In genomic region chr5:60700347-60700815, GRCh38 we compare ENCODE assay signal across 8 cellular contexts. TPM values are rescaled to one million over a fixed set of nuclear protein-coding genes. Genes with fewer than 3 reads are reported as not detected.
DNase-seq lines count a peak whose midpoint lies in the region; ATAC-seq, FAIRE-seq and TF ChIP-seq lines count a peak whose summit lies in the region.

No MANE protein-coding gene starts in this region.

- peak overlapping the region; percentile 30 for H3T11ph ChIP-seq in H9 (ENCODE audit: low read length)

- H3K4me2 ChIP-seq in H9 (ENCODE audit: insufficient read depth, insufficient read length, low read length) (peak overlapping the region; percentile 76), K562 (ENCODE audit: insufficient read depth, low read length) (peak overlapping the region; percentile 99)

- H3K4ac ChIP-seq in H9 (ENCODE audit: low read depth, low read length), result no peak overlapping the region; the same call in 1 of the 2 replicates

- no peaks in the 10 kb centered on the region for H3K9me3 Mint-ChIP-seq in activated CD4-positive, alpha-beta T cell treated with anti-CD3 and anti-CD28 coated beads, Interleukin-2, amount 10 ng/mL, durations not matched to agents 7 days and 5 days
- peaks cover 1 to 2% of the 10 kb centered on the region in 2 experiments; a peak in 3 of 5 replicates for H3K9me3 Mint-ChIP-seq in H9

- H3K9me1 ChIP-seq in K562 (ENCODE audit: control insufficient read depth, insufficient read depth, low read length), result no peaks in the 10 kb centered on the region

- BruUV-seq in K562 (replicated peaks; lab: Mats Ljungman, UMichigan), result TSS peak; percentile 95

- H2AK5ac ChIP-seq in H9 (ENCODE audit: insufficient read length, low read length), result no peak overlapping the region

- in situ Hi-C loops in K562 (cut with MboI), result no loop called here

- POLR2A ChIA-PET in activated CD4-positive, alpha-beta T cell treated with anti-CD3 and anti-CD28 coated beads, Interleukin-2, amount 10 ng/mL, durations not matched to agents 7 days and 5 days (lab: Charles Lee), result interaction anchor here (0.7 to 1.3 kb wide), 2 partner anchors 10 to 287 kb away, joined by 3 to 6 read pairs; no protein-coding TSS in a partner anchor
- POLR2A ChIA-PET in K562 (lab: Yijun Ruan, JAX), result interaction anchor here (0.9 to 2.7 kb wide), 10 partner anchors 10 to 244 kb away, joined by 3 to 20 read pairs (median 6); partner anchors contain the start of genes ERCC8 and NDUFAF2

- CTCF ChIA-PET in activated CD4-positive, alpha-beta T cell treated with anti-CD3 and anti-CD28 coated beads, Interleukin-2, amount 10 ng/mL, durations not matched to agents 7 days and 5 days (lab: Charles Lee), result interaction anchor here (0.9 to 2.4 kb wide), 5 partner anchors 10 to 22 kb away, joined by 3 to 11 read pairs (median 6); no protein-coding TSS in a partner anchor
- CTCF ChIA-PET in K562 (lab: Yijun Ruan, JAX; ENCODE audit: low intra/inter-chr PET ratio), result no interaction called here

- no peaks in the 10 kb centered on the region for H3K27me3 ChIP-seq in H9 (ENCODE audit: insufficient read depth, low read length)
- no peaks in the 10 kb centered on the region for H3K27me3 ChIP-seq in K562 (ENCODE audit: control insufficient read depth in 2 of 2, insufficient read depth in 2 of 2, low read length in 2 of 2)
- no peaks in the 10 kb centered on the region for H3K27me3 ChIP-seq in kidney epithelial cell (ENCODE audit: control insufficient read depth, insufficient read depth, low read length)
- H3K27me3 ChIP-seq in subcutaneous abdominal adipose tissue (ENCODE audit: control insufficient read depth in 5 of 5, insufficient read depth in 4 of 5, low read length in 5 of 5), result no peaks in the 10 kb centered on the region

- DNase-seq in activated CD4-positive, alpha-beta T cell treated with anti-CD3 and anti-CD28 coated beads, Interleukin-2, amount 10 ng/mL, durations not matched to agents 7 days and 5 days, result no peak
- DNase-seq in activated CD4-positive, alpha-beta T cell treated with anti-CD3 and anti-CD28 coated beads for 48 hours, result no peak
- DNase-seq in H9 (no peak), LNCaP clone FGC (ENCODE audit: low read depth) (no peak), K562 (ENCODE audit: extremely low read depth in 1 of 4, low spot score in 3 of 4) (peak in 3 of 4 experiments; percentile 12 to 43 (median 24)), kidney epithelial cell (ENCODE audit: low read depth) (no peak), NCI-H774 (lab: John Stamatoyannopoulos, UW) (no peak)

- H3K4me3 ChIP-seq in LNCaP clone FGC (ENCODE audit: low read depth, low read length), result peak overlapping the region; percentile 86
- peak overlapping the region; percentile 69 for H3K4me3 ChIP-seq in K562
- peak overlapping the region; percentile 79 for H3K4me3 ChIP-seq in kidney epithelial cell (ENCODE audit: low read depth, low read length)
- peak overlapping the region; percentile 81 to 96 (median 90) for H3K4me3 ChIP-seq in subcutaneous abdominal adipose tissue (ENCODE audit: low read depth in 1 of 5, low read length in 5 of 5)

- intact Hi-C loops in K562 (cut with micrococcal nuclease), result loop anchor here (5.0 kb wide), 1 partner anchor 142 kb away; the partner anchor contains the start of gene ELOVL7

- WGBS in H9 (ENCODE audit: extremely low coverage, insufficient read length, low lambda C conversion rate), result no CpG with 5 or more reads among the region's 23 CpGs
- under 1% methylated on average over 23 of the region's 23 CpGs for WGBS in K562 (ENCODE audit: insufficient coverage, low coverage, missing lambda C conversion rate)

- H3K27ac ChIP-seq in H9 (ENCODE audit: insufficient read length, low read depth, low read length), result peak overlapping the region; percentile 14
- peak overlapping the region; percentile 90 for H3K27ac ChIP-seq in K562 (ENCODE audit: extremely low read depth, low read depth, low read length)
- peak overlapping the region; percentile 61 for H3K27ac ChIP-seq in subcutaneous abdominal adipose tissue (ENCODE audit: low read depth, low read length)

- H3K4me3 Mint-ChIP-seq in activated CD4-positive, alpha-beta T cell treated with anti-CD3 and anti-CD28 coated beads, Interleukin-2, amount 10 ng/mL, durations not matched to agents 7 days and 5 days, result peak overlapping the region; percentile 92
- H3K4me3 Mint-ChIP-seq in H9, result peak overlapping the region; percentile 81 to 91

- peaks cover 22% of the 10 kb centered on the region for H3K27me3 Mint-ChIP-seq in activated CD4-positive, alpha-beta T cell treated with anti-CD3 and anti-CD28 coated beads, Interleukin-2, amount 10 ng/mL, durations not matched to agents 7 days and 5 days
- peaks cover 2% of the 10 kb centered on the region for H3K27me3 Mint-ChIP-seq in H9 (ENCODE audit: low read depth)

- TF ChIP-seq RAD21 in K562 (CRISPR knock-in tag; conservative IDR thresholded peaks at IDR 0.05 in 1 of 2, IDR thresholded peaks at IDR 0.05 in 1 of 2), result no peak

- H3K9me3 ChIP-seq in H9 (ENCODE audit: control insufficient read depth, low read depth, low read length) (no peaks in the 10 kb centered on the region), K562 (replicated peaks; ENCODE audit: control insufficient read depth, insufficient read depth, low read depth, low read length) (0 out of 2 replicates have a peak, but pooled peaks cover 2% of the 10 kb centered on the region), subcutaneous abdominal adipose tissue (ENCODE audit: control insufficient read depth in 5 of 5, low read length in 5 of 5) (no peaks in the 10 kb centered on the region)

- peaks cover 7% of the 10 kb centered on the region for H3K23me2 ChIP-seq in H9 (ENCODE audit: insufficient read length, low read depth, low read length, poor library complexity, severe bottlenecking)

- peak overlapping the region; percentile 94 for H3K27ac Mint-ChIP-seq in activated CD4-positive, alpha-beta T cell treated with anti-CD3 and anti-CD28 coated beads, Interleukin-2, amount 10 ng/mL, durations not matched to agents 7 days and 5 days
- H3K27ac Mint-ChIP-seq in H9, result peak overlapping the region; percentile 70 to 98 (median 98)

- TF ChIP-seq EP300 in K562 (IDR thresholded peaks at IDR 0.05; ENCODE audit: low read length), result no peak

- no peak for TF ChIP-seq POLR2A in K562 (conservative IDR thresholded peaks at IDR 0.05)

- H2BK12ac ChIP-seq in H9 (ENCODE audit: insufficient read length, low read depth, low read length), result no peak overlapping the region

- H3K79me2 ChIP-seq in H9 (ENCODE audit: insufficient read depth, low read length) (peaks cover 15% of the 10 kb centered on the region), K562 (ENCODE audit: control insufficient read depth, insufficient read depth, low read length) (peaks cover 43% of the 10 kb centered on the region)

- peaks cover 4% of the 10 kb centered on the region; the same call in 1 of the 2 replicates for H3K4me1 ChIP-seq in H9 (ENCODE audit: insufficient read depth, low read length)
- H3K4me1 ChIP-seq in K562 (replicated peaks in 1 of 2; ENCODE audit: control insufficient read depth in 2 of 2, insufficient read depth in 2 of 2, low read length in 2 of 2), result peaks cover 0 to 20% of the 10 kb centered on the region in 2 experiments; a peak in 2 of 5 replicates
- H3K4me1 ChIP-seq in subcutaneous abdominal adipose tissue (ENCODE audit: control insufficient read depth in 5 of 5, insufficient read depth in 5 of 5, low read length in 5 of 5), result peaks cover 2 to 25% (median 21%) of the 10 kb centered on the region in 5 donors

- no peaks in the 10 kb centered on the region for H4K20me1 ChIP-seq in H9 (ENCODE audit: control insufficient read depth, insufficient read depth, insufficient read length)
- no peaks in the 10 kb centered on the region for H4K20me1 ChIP-seq in K562 (replicated peaks; ENCODE audit: control insufficient read depth, insufficient read depth, low read length)

- H3K36me3 Mint-ChIP-seq in activated CD4-positive, alpha-beta T cell treated with anti-CD3 and anti-CD28 coated beads, Interleukin-2, amount 10 ng/mL, durations not matched to agents 7 days and 5 days (ENCODE audit: low read depth), result peaks cover 20% of the 10 kb centered on the region
- H3K36me3 Mint-ChIP-seq in H9 (ENCODE audit: insufficient read depth in 1 of 3, low read depth in 3 of 3), result peaks cover 7 to 10% (median 8%) of the 10 kb centered on the region in 3 experiments

- peak overlapping the region; percentile 87 for H4K5ac ChIP-seq in H9 (ENCODE audit: insufficient read length, low read depth, low read length)

- H2AFZ ChIP-seq in H9 (ENCODE audit: low read length) (no peak overlapping the region), K562 (ENCODE audit: low read depth, low read length) (peak overlapping the region; percentile 96)

- H3K9ac ChIP-seq in H9 (ENCODE audit: extremely low read depth, insufficient read length, low read length), result peak overlapping the region; percentile 92
- H3K9ac ChIP-seq in K562 (ENCODE audit: insufficient read depth in 1 of 2, low read depth in 2 of 2, low read length in 2 of 2), result peak overlapping the region; percentile 90 to 97
- peak overlapping the region; percentile 53 to 93 (median 84) for H3K9ac ChIP-seq in subcutaneous abdominal adipose tissue (ENCODE audit: low read length in 5 of 5)

- H3K36me3 ChIP-seq in K562 (ENCODE audit: control insufficient read depth, insufficient read depth, low read length) (peaks cover 6% of the 10 kb centered on the region; the same call in 2 of the 3 replicates), kidney epithelial cell (ENCODE audit: control insufficient read depth, insufficient read depth, low read length) (no peaks in the 10 kb centered on the region), subcutaneous abdominal adipose tissue (ENCODE audit: control insufficient read depth in 5 of 5, insufficient read depth in 5 of 5, low read length in 5 of 5) (no peaks in the 10 kb centered on the region)

- peak overlapping the region; percentile 79 for H3K18ac ChIP-seq in H9 (ENCODE audit: insufficient read length, low read depth, low read length)

- H3K23ac ChIP-seq in H9 (ENCODE audit: insufficient read length, low read depth, low read length), result no peak overlapping the region

- peak; percentile 42 for ATAC-seq in K562

- peaks cover 37% of the 10 kb centered on the region for H3K4me1 Mint-ChIP-seq in activated CD4-positive, alpha-beta T cell treated with anti-CD3 and anti-CD28 coated beads, Interleukin-2, amount 10 ng/mL, durations not matched to agents 7 days and 5 days
- H3K4me1 Mint-ChIP-seq in H9, result peaks cover 20 to 28% of the 10 kb centered on the region in 2 experiments

- H4K91ac ChIP-seq in H9 (ENCODE audit: insufficient read length, low read depth, low read length), result no peak overlapping the region

- H3K79me1 ChIP-seq in H9 (ENCODE audit: insufficient read depth, low read depth, low read length, poor library complexity, severe bottlenecking), result peaks cover 3% of the 10 kb centered on the region

- H2BK5ac ChIP-seq in H9 (ENCODE audit: insufficient read length, low read length), result no peak overlapping the region

- peak overlapping the region; percentile 84 for H3K14ac ChIP-seq in H9 (ENCODE audit: insufficient read depth, low read length)

- H2BK15ac ChIP-seq in H9 (ENCODE audit: low read depth, low read length), result no peak overlapping the region

- no peak overlapping the region for H2BK120ac ChIP-seq in H9 (ENCODE audit: low read depth, low read length, poor library complexity, severe bottlenecking)

- TF ChIP-seq CTCF in H9 (conservative IDR thresholded peaks at IDR 0.05), result no peak
- no peak for TF ChIP-seq CTCF in LNCaP clone FGC (IDR thresholded peaks at IDR 0.05; ENCODE audit: control insufficient read depth, extremely low read depth, insufficient read depth)
- TF ChIP-seq CTCF in K562 (IDR thresholded peaks at IDR 0.05 in 2 of 3, conservative IDR thresholded peaks at IDR 0.05 in 1 of 3; ENCODE audit: insufficient read depth in 2 of 3, low read depth in 1 of 3, low read length in 3 of 3), result no peak
- TF ChIP-seq CTCF in kidney epithelial cell (IDR thresholded peaks at IDR 0.05; ENCODE audit: insufficient read depth, low read length, poor library complexity, severe bottlenecking), result no peak

- H4K8ac ChIP-seq in H9 (replicated peaks; ENCODE audit: insufficient read length, low read depth, low read length), result no peak overlapping the region

- H2BK20ac ChIP-seq in H9 (ENCODE audit: low read depth, low read length, poor library complexity, severe bottlenecking), result no peak overlapping the region

- no peak for FAIRE-seq in K562 (lab: Jason Lieb, UNC)

- no peak overlapping the region for H3K56ac ChIP-seq in H9 (ENCODE audit: insufficient read length, low read depth, low read length)

RNA-seq across cellular contexts. Expression of gene DEPDC1B, which starts 0.4 kb away (rescaled TPM):
- total RNA-seq in activated CD4-positive, alpha-beta T cell treated with anti-CD3 and anti-CD28 coated beads, Interleukin-2, amount 10 ng/mL, durations not matched to agents 7 days and 5 days, result 10 to 100 TPM; 46.7 to 51.1 TPM
- 49.0 and 51.4 TPM in 2 replicates for total RNA-seq in H9 (2021)
- 36.2 and 58.4 TPM in 2 replicates for total RNA-seq in K562 (2011; cell fraction: chromatin; rRNA removed; ENCODE audit: low replicate concordance)
- total RNA-seq in K562 (2011; cell fraction: nucleolus; rRNA removed), result 22.7 and 25.7 TPM in 2 replicates
- 32.1 and 35.7 TPM in 2 replicates for total RNA-seq in K562 (2011; cell fraction: nucleoplasm; rRNA removed)
- total RNA-seq in K562 (2014; rRNA removed), result 33.2 and 39.1 TPM in 2 replicates
- 45.7 and 54.6 TPM in 2 replicates for total RNA-seq in K562 (2014; rRNA removed; fragmentation: Illumina TruSeq; extraction: Trizol)
- total RNA-seq in K562 (2015; rRNA removed; fragmentation: Illumina TruSeq; extraction: Trizol), result 35.1 and 36.0 TPM in 2 replicates
- 41.6 and 43.2 TPM in 2 replicates for total RNA-seq in K562 (2021)
- 63.2 and 67.2 TPM in 2 replicates for polyA plus RNA-seq in K562 (2011; rRNA removed)
- 19.3 and 34.2 TPM in 2 replicates for polyA plus RNA-seq in K562 (2011; cell fraction: cytosol; rRNA removed)
- polyA plus RNA-seq in K562 (2011; cell fraction: nucleus; rRNA removed), result 31.1 and 51.3 TPM in 2 replicates
- 28.8 and 31.0 TPM in 2 replicates for polyA plus RNA-seq in K562 (2012)
- polyA plus RNA-seq in K562 (2014; fragmentation: Illumina TruSeq; extraction: Trizol), result 47.6 and 53.1 TPM in 2 replicates
- polyA plus RNA-seq in K562 (2014; fragmentation: Nextera tagmentation; extraction: Ambion mirVana), result 10 to 100 TPM; 44.5 to 44.6 TPM
- 43.3 and 46.1 TPM in 2 replicates for polyA plus RNA-seq in K562 (2014; rRNA removed)
- polyA minus RNA-seq in K562 (2011; rRNA and poly(A)+ RNA removed), result 64.3 and 84.3 TPM in 2 replicates
- polyA minus RNA-seq in K562 (2011; cell fraction: cytosol; rRNA and poly(A)+ RNA removed), result 28.2 and 32.4 TPM in 2 replicates
- polyA minus RNA-seq in K562 (2011; cell fraction: nucleus; rRNA and poly(A)+ RNA removed), result 47.0 and 86.0 TPM in 2 replicates
- total RNA-seq in kidney epithelial cell, result 10.6 TPM in 2 replicates

Comparison
In these comparisons a context has a peak if more than half of its experiments do, and no peak if none do; other contexts are left out.
1. DNase-seq: peak in K562 (3 of 4); none in activated CD4-positive, alpha-beta T cell treated with anti-CD3 and anti-CD28 coated beads, Interleukin-2, amount 10 ng/mL, durations not matched to agents 7 days and 5 days (single experiment), activated CD4-positive, alpha-beta T cell treated with anti-CD3 and anti-CD28 coated beads for 48 hours (single experiment), H9 (single experiment), LNCaP clone FGC (single experiment), kidney epithelial cell (single experiment) and NCI-H774 (single experiment).
2. H3K27ac ChIP-seq: peak in every context shown above with its lines; median percentile 90 in K562; 61 in subcutaneous abdominal adipose tissue; 14 in H9.
3. Peak in every context shown above with its lines, with median percentiles within 50 percentile points of each other: H3K9ac ChIP-seq and H3K4me3 ChIP-seq.